In genomic region chr17:78671607-78672404, GRCh38 we compare ENCODE assay signal across 1 cellular context.
TF ChIP-seq lines count a peak whose summit lies in the region.

No MANE protein-coding gene starts in this region.

TF ChIP-seq in SK-N-SH treated with all-trans-retinoic acid at 6 μM for 48 hours, 23 proteins besides CTCF, POLR2A, EP300 and RAD21 (continued from another document):
- no peak for TF ChIP-seq ZNF565 (CRISPR knock-in tag; conservative IDR thresholded peaks at IDR 0.05; ENCODE audit: low read depth)
